20 cellular contexts compared by ENCODE assay signal in the genomic region with DNA sequence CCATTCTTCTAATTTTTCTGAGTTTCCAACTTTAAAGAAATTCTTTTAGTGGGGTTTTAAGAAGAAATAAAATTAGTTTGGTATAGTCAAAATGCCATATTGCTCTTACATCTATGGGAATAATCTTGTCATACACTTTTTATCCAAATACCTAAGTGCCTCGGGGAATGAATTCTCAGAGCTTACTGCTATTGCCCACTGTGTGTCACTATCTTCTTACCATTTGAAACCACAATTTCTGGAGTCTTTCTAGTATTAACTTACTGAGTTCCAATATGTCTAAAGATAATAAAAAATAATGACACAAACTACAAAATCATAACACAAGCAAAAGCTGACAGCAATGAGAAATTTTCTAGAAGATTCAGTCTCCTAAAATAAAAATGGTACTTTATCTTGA. TPM values are rescaled to one million over a fixed set of nuclear protein-coding genes. Genes with fewer than 3 reads are reported as not detected.
DNase-seq lines count a peak whose midpoint lies in the region; ATAC-seq, FAIRE-seq and TF ChIP-seq lines count a peak whose summit lies in the region.
"Had no signal": no experiment of that assay in that cellular context is flagged by ENCODE, and none has a peak within 500 bp of the region (broad histone marks: within the 10 kb centered on the region; RNA-seq: fewer than 3 reads in every experiment).

No MANE protein-coding gene starts in this region.

- POLR2A ChIA-PET in AG04450 (lab: Yijun Ruan, JAX), result no interaction called here
- POLR2A ChIA-PET in HCT116 (lab: Charles Lee), result no interaction called here
- POLR2A ChIA-PET in RWPE1 (lab: Yijun Ruan, JAX; ENCODE audit: low non-redundant PET), result no interaction called here

- H2AFZ ChIP-seq in HCT116 (ENCODE audit: low read depth, low read length, poor library complexity, severe bottlenecking), result no peak overlapping the region

- H3K9me2 ChIP-seq in HCT116 (ENCODE audit: insufficient read depth), result no peaks in the 10 kb centered on the region

- H3K79me2 ChIP-seq in HCT116 (ENCODE audit: insufficient read depth, low read length), result no peaks in the 10 kb centered on the region

- H3K9me3 ChIP-seq in AG04450 (ENCODE audit: control insufficient read depth, insufficient read depth, low read length), result no peaks in the 10 kb centered on the region
- H3K9me3 ChIP-seq in HCT116 (ENCODE audit: control insufficient read depth in 1 of 2, insufficient read depth in 1 of 2, low read depth in 1 of 2, low read length in 2 of 2), result no peaks in the 10 kb centered on the region
- H3K9me3 ChIP-seq in kidney (ENCODE audit: control insufficient read depth in 1 of 2, low read length in 2 of 2), result no peaks in the 10 kb centered on the region
- H3K9me3 ChIP-seq: right atrium auricular region, upper lobe of right lung had no signal

- intact Hi-C loops in HCT116 (cut with micrococcal nuclease) (no loop called here), kidney (cut with DNase I) (loop anchor here (10.0 kb wide), 1 partner anchor 392 kb away; a partner anchor contains a TSS)

- H3K9ac ChIP-seq in HCT116 (ENCODE audit: low read length) (no peak overlapping the region), kidney (ENCODE audit: low read length in 2 of 2) (no peak overlapping the region)

- RAD21 ChIA-PET in HCT116 (lab: Charles Lee; ENCODE audit: low non-redundant PET in 1 of 2, low total read pairs in 2 of 2, uncharacterized antibody in 2 of 2, unreplicated experiment in 2 of 2), result no interaction called here

- peak; percentile 27; the same call in 1 of the 2 replicates for TF ChIP-seq RAD21 in HCT116 (IDR thresholded peaks at IDR 0.05; ENCODE audit: low read depth)

- ATAC-seq in HCT116 (no peak), HG03097 (IDR thresholded peaks at IDR 0.05; ENCODE audit: low FRiP score, unreplicated experiment) (no peak), HG03095 (IDR thresholded peaks at IDR 0.05; ENCODE audit: unreplicated experiment) (no peak)
- ATAC-seq: upper lobe of right lung had no signal

- no peak for FAIRE-seq in kidney (lab: Jason Lieb, UNC)
- FAIRE-seq: endometrium, GM19239, keratinocyte had no signal

- H3K4me3 ChIP-seq in AG04450 (ENCODE audit: low read depth, low read length) (no peak overlapping the region), HCT116 (replicated peaks in 1 of 2; ENCODE audit: low read depth in 1 of 2, low read length in 2 of 2) (no peak overlapping the region), fibroblast of the aortic adventitia (ENCODE audit: low read depth, low read length) (no peak overlapping the region), kidney (ENCODE audit: low read length in 2 of 2) (no peak overlapping the region)
- H3K4me3 ChIP-seq: cardiac muscle cell, right atrium auricular region, upper lobe of right lung had no signal

- H3K36me3 ChIP-seq in HCT116 (ENCODE audit: control insufficient read depth in 1 of 2, insufficient read depth in 2 of 2, low read length in 2 of 2), result no peaks in the 10 kb centered on the region
- H3K36me3 ChIP-seq in kidney (ENCODE audit: control insufficient read depth in 1 of 2, insufficient read depth in 2 of 2, low read length in 2 of 2), result no peaks in the 10 kb centered on the region
- H3K36me3 ChIP-seq: cardiac muscle cell, right atrium auricular region, upper lobe of right lung, WERI-Rb-1 had no signal

- TF ChIP-seq CTCF in AG04450 (IDR thresholded peaks at IDR 0.05; ENCODE audit: low read depth, low read length), result peak; percentile 25; the same call in 1 of the 2 replicates
- peak in 2 of 3 experiments; percentile 10 to 34; a peak in 2 of 6 replicates for TF ChIP-seq CTCF in HCT116 (IDR thresholded peaks at IDR 0.05 in 2 of 3, conservative IDR thresholded peaks at IDR 0.05 in 1 of 3; ENCODE audit: borderline replicate concordance in 1 of 3, insufficient read depth in 1 of 3, low read depth in 2 of 3, low read length in 2 of 3)
- TF ChIP-seq CTCF in RWPE1 (conservative IDR thresholded peaks at IDR 0.05; ENCODE audit: low read depth), result 0 out of 2 replicates have a peak, but pooled peaks have one; percentile 11
- TF ChIP-seq CTCF in fibroblast of the aortic adventitia (IDR thresholded peaks at IDR 0.05; ENCODE audit: insufficient read depth, low read length), result peak; percentile 20
- TF ChIP-seq CTCF in kidney (IDR thresholded peaks at IDR 0.05; ENCODE audit: borderline replicate concordance, extremely low read depth, insufficient read depth), result no peak

- H4K20me1 ChIP-seq in HCT116 (ENCODE audit: insufficient read depth), result no peaks in the 10 kb centered on the region

- TF ChIP-seq POLR2A in HCT116 (IDR thresholded peaks at IDR 0.05; ENCODE audit: borderline replicate concordance, extremely low read depth, insufficient read depth, insufficient read length), result no peak

- no peak overlapping the region for H3K4me2 ChIP-seq in HCT116 (ENCODE audit: low read length)

- H3K4me1 ChIP-seq in HCT116 (ENCODE audit: control insufficient read depth in 1 of 2, insufficient read depth in 2 of 2, low read length in 2 of 2) (no peaks in the 10 kb centered on the region; a peak in 1 of 4 replicates), kidney (ENCODE audit: control insufficient read depth in 1 of 2, insufficient read depth in 1 of 2, low read depth in 1 of 2, low read length in 2 of 2) (peaks cover 0 to 9% of the 10 kb centered on the region in 2 donors)
- H3K4me1 ChIP-seq: right atrium auricular region, upper lobe of right lung had no signal

- CTCF ChIA-PET in AG04450 (lab: Charles Lee), result interaction anchor here (0.6 to 2.7 kb wide), 4 partner anchors 372 to 453 kb away, joined by 3 to 19 read pairs (median 8); no protein-coding TSS in a partner anchor
- CTCF ChIA-PET in HCT116 (lab: Charles Lee), result interaction anchor here (2.0 kb wide), 3 partner anchors 138 to 433 kb away, joined by 6 to 8 read pairs (median 7); no protein-coding TSS in a partner anchor
- CTCF ChIA-PET in RWPE1 (lab: Yijun Ruan, JAX), result interaction anchor here (0.6 to 1.2 kb wide), 4 partner anchors 9 to 370 kb away, joined by 3 read pairs; no protein-coding TSS in a partner anchor

- no peaks in the 10 kb centered on the region for H3K27me3 ChIP-seq in AG04450 (ENCODE audit: control insufficient read depth, insufficient read depth, low read length)
- no peaks in the 10 kb centered on the region for H3K27me3 ChIP-seq in HCT116 (ENCODE audit: insufficient read depth, low read length)
- H3K27me3 ChIP-seq: cardiac muscle cell, right atrium auricular region, upper lobe of right lung had no signal

- H3K27ac ChIP-seq in AG04450 (ENCODE audit: low read depth, low read length), result no peak overlapping the region
- H3K27ac ChIP-seq in HCT116 (ENCODE audit: low read depth, low read length), result no peak overlapping the region
- H3K27ac ChIP-seq in RWPE1, result no peak overlapping the region
- no peak overlapping the region for H3K27ac ChIP-seq in kidney (ENCODE audit: low read depth in 2 of 2, low read length in 2 of 2)
- H3K27ac ChIP-seq: cardiac muscle cell, right atrium auricular region, upper lobe of right lung, WERI-Rb-1 had no signal

- BruUV-seq in HCT116 (replicated peaks; lab: Mats Ljungman, UMichigan), result no TSS peak

- no peak for DNase-seq in AG04450 (ENCODE audit: low read depth, low spot score)
- no peak for DNase-seq in HCT116 (ENCODE audit: low read depth, low spot score)
- no peak for DNase-seq in RWPE1 (ENCODE audit: low spot score)
- DNase-seq in fibroblast of the aortic adventitia (ENCODE audit: low read depth), result peak; percentile 44
- no peak for DNase-seq in kidney
- DNase-seq in hippocampal formation (lab: John Stamatoyannopoulos, UW), result no peak
- DNase-seq: activated naive CD4-positive, alpha-beta T cell treated with Interleukin-2 at 50 U/mL for 16 hours; head of caudate nucleus; NCI-H2081 treated with DMSO at 0.1 percent for 48 hours; stimulated activated CD4-positive, alpha-beta T cell treated with anti-CD3 and anti-CD28 coated beads, Interleukin-4, amount 100 ng/mL, for 1 hour; upper lobe of right lung; WERI-Rb-1 had no signal

TF ChIP-seq in HCT116, 20 proteins besides CTCF, POLR2A, EP300 and RAD21:
- TF ChIP-seq ZNF274 (IDR thresholded peaks at IDR 0.05; ENCODE audit: low read depth, low read length), result no peak
- TF ChIP-seq CEBPB (IDR thresholded peaks at IDR 0.05; ENCODE audit: low read depth), result no peak
- TF ChIP-seq EZH2phosphoT487 (IDR thresholded peaks at IDR 0.05; ENCODE audit: borderline replicate concordance), result no peak
- TF ChIP-seq YY1 (IDR thresholded peaks at IDR 0.05; ENCODE audit: extremely low read depth, insufficient replicate concordance, low read depth, low read length), result no peak

RNA-seq across cellular contexts. Expression of a gene that starts 23.7 kb away (rescaled TPM):
- 0.02 and 0.05 TPM in 2 replicates for polyA plus RNA-seq in AG04450 (2011; rRNA removed)
- polyA minus RNA-seq in AG04450 (2011; rRNA and poly(A)+ RNA removed), result 0.22 TPM in 1 of 2 replicates, not detected in the other
- total RNA-seq in HCT116 (2021; ENCODE audit: unreplicated experiment), result 1.6 TPM
- 0.12 and 0.22 TPM in 2 replicates for polyA plus RNA-seq in HCT116 (2012)
- total RNA-seq in fibroblast of the aortic adventitia (ENCODE audit: low replicate concordance), result under 0.01 and 0.49 TPM in 2 replicates
- 4.6 TPM for total RNA-seq in kidney
- polyA plus RNA-seq in kidney (ENCODE audit: insufficient read depth, low read depth, low replicate concordance), result 0.34 TPM
- polyA plus RNA-seq: CD14-positive monocyte had no signal

RNA-seq across cellular contexts. Expression of a gene that starts 33.5 kb away (rescaled TPM):
- polyA plus RNA-seq in AG04450 (2011; rRNA removed), result 67.1 and 73.9 TPM in 2 replicates
- polyA minus RNA-seq in AG04450 (2011; rRNA and poly(A)+ RNA removed), result 15.5 and 20.6 TPM in 2 replicates
- 56.3 TPM for total RNA-seq in HCT116 (2021; ENCODE audit: unreplicated experiment)
- 50.1 and 66.6 TPM in 2 replicates for polyA plus RNA-seq in HCT116 (2012)
- total RNA-seq in fibroblast of the aortic adventitia (ENCODE audit: low replicate concordance), result 31.1 and 44.9 TPM in 2 replicates
- 89.6 TPM for total RNA-seq in kidney
- 789 TPM for polyA plus RNA-seq in kidney (ENCODE audit: insufficient read depth, low read depth, low replicate concordance)
